Comparison of ENCODE assay signal across 1 cellular context in the genomic region with DNA sequence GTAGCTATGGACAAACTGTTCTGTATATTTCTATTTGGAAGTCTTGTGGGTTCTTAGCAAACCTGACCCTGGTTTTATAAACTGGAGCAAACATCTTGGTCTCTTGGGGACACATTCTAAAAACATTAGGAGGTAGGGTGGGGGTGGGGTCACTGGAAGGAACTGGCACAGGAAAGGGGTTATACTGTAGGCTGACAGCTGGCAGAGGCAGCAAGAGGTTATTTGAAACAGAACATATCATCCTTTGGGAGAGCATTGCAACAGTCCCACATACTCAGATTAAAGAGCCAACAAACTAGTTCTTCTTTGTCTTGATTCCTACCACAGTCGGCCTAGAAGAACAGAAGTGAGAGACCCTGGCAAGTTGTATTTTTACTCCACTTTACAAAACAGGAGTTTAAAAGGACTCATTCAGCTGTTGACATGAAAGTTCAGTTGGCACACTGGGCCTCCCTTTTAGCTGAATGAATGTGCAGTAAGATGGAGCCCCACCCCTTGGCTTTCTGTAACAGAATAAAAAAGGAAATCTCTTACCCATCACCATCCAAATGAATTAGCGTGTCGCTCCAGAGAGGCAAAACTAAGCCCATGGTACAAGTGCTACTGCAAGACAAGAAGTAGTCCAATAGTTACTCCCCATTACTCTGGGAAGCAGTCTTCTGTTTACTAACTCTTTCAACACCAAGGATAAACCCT.
TF ChIP-seq lines count a peak whose summit lies in the region.

No MANE protein-coding gene starts in this region.

TF ChIP-seq in K562, 482 proteins besides CTCF, POLR2A, EP300 and RAD21 (continued from another document):
- TF ChIP-seq, protein P1, sequence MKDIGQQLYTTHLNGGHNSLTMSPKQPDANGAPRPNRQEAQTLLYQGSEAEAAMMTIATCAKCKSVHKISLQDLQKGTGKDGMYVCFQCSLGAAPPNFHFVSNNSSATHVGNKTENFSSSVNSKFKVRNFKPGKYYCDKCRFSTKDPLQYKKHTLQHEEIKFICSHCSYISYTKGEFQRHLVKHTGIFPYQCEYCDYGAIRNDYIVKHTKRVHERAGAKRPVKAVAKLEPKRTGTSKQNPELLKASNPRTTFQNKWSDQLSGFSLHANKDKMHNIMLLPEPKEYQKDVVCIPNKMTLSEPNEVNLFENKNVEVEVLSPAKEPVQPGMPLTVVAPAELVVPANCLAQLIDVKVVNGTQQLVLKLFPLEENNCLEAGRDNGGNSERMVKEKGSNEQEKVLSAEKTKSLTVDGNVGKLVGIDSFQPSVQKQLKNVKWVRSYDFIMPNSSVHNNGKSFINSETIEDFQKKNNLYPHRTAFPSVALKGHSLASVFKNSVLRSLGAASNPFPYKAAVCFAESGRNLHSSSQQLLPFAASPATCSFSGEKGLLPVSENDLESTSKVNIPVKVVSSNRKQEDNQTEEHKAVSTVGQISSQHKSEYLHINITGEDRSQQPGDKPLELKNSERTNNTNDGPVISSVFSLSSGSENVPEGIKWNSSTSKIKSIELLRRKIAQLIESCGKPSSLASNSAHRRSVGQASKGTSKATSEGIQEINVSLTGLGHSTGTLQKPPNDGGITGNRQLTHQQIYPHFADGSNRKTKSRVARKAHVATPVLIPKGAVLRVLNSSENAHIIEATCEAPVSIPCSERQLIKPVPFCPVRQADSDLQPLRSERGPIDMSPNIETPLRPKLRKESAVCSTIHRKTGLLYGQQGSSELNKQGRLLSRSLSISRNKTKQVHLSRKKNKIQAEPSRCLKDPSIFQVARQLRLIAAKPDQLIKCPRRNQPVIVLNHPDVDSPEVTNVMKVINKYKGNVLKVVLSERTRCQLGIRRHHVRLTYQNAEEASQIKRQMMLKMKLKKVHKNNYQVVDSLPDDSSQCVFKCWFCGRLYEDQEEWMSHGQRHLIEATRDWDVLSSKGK (CRISPR knock-in tag; IDR thresholded peaks at IDR 0.05): no peak
- TF ChIP-seq, protein P2, sequence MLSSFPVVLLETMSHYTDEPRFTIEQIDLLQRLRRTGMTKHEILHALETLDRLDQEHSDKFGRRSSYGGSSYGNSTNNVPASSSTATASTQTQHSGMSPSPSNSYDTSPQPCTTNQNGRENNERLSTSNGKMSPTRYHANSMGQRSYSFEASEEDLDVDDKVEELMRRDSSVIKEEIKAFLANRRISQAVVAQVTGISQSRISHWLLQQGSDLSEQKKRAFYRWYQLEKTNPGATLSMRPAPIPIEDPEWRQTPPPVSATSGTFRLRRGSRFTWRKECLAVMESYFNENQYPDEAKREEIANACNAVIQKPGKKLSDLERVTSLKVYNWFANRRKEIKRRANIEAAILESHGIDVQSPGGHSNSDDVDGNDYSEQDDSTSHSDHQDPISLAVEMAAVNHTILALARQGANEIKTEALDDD (IDR thresholded peaks at IDR 0.05): 0 out of 2 replicates have a peak, but pooled peaks have one; percentile 32
- no peak for TF ChIP-seq OTX1 (CRISPR knock-in tag; IDR thresholded peaks at IDR 0.05)
- TF ChIP-seq MCM7 (IDR thresholded peaks at IDR 0.05): no peak
- TF ChIP-seq FOXP1 (CRISPR knock-in tag; IDR thresholded peaks at IDR 0.05): no peak
- TF ChIP-seq, protein P3, sequence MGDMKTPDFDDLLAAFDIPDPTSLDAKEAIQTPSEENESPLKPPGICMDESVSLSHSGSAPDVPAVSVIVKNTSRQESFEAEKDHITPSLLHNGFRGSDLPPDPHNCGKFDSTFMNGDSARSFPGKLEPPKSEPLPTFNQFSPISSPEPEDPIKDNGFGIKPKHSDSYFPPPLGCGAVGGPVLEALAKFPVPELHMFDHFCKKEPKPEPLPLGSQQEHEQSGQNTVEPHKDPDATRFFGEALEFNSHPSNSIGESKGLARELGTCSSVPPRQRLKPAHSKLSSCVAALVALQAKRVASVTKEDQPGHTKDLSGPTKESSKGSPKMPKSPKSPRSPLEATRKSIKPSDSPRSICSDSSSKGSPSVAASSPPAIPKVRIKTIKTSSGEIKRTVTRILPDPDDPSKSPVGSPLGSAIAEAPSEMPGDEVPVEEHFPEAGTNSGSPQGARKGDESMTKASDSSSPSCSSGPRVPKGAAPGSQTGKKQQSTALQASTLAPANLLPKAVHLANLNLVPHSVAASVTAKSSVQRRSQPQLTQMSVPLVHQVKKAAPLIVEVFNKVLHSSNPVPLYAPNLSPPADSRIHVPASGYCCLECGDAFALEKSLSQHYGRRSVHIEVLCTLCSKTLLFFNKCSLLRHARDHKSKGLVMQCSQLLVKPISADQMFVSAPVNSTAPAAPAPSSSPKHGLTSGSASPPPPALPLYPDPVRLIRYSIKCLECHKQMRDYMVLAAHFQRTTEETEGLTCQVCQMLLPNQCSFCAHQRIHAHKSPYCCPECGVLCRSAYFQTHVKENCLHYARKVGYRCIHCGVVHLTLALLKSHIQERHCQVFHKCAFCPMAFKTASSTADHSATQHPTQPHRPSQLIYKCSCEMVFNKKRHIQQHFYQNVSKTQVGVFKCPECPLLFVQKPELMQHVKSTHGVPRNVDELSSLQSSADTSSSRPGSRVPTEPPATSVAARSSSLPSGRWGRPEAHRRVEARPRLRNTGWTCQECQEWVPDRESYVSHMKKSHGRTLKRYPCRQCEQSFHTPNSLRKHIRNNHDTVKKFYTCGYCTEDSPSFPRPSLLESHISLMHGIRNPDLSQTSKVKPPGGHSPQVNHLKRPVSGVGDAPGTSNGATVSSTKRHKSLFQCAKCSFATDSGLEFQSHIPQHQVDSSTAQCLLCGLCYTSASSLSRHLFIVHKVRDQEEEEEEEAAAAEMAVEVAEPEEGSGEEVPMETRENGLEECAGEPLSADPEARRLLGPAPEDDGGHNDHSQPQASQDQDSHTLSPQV (IDR thresholded peaks at IDR 0.05): 0 out of 2 replicates have a peak, but pooled peaks have one; percentile 37
